Comparison of ENCODE assay signal across 22 cellular contexts in the genomic region with DNA sequence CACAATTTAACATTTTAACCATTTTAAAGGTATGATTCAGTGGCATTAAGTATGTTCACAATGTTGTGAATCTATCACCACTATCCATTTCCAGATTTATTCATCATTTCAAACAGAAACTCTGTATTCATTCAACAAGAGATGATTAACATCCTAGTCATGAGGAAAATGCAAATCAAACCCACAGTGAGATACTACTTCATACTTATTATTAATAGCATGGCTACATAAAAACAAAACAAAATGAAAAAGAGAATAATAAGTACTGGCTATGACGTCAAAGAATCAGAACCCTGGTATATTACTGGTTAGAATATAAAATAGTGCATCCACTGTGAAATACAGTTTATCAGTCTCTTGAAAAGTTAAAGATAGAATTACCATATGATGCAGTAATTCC.
"Had no signal": no experiment of that assay in that cellular context is flagged by ENCODE, and none has a peak within 500 bp of the region (broad histone marks: within the 10 kb centered on the region; RNA-seq: fewer than 3 reads in every experiment).

No MANE protein-coding gene starts in this region.

- ATAC-seq: effector memory CD8-positive, alpha-beta T cell; left colon; left ventricle myocardium superior; psoas muscle; sciatic nerve; stimulated activated naive B cell treated with anti-CD40 and anti-IgM and Interleukin-4, amounts not matched to agents 10 μg/mL and 1 μg/mL and 100 μg/mL, for 72 hours; stimulated activated naive CD8-positive, alpha-beta T cell treated with anti-CD3 and anti-CD28 coated beads, Interleukin-15, amount 100 ng/mL, for 72 hours; upper lobe of right lung had no signal

- DNase-seq: effector memory CD8-positive, alpha-beta T cell; esophagus squamous epithelium; immature natural killer cell; kidney; left colon; left ventricle myocardium superior; mesenchymal stem cell; midbrain; naive B cell; psoas muscle; retina; stimulated activated CD4-positive, alpha-beta T cell treated with anti-CD3 and anti-CD28 coated beads, Interleukin-2, amount 100 ng/mL, for 24 hours; stimulated activated CD4-positive, alpha-beta T cell treated with anti-CD3 and anti-CD28 coated beads, Interleukin-4, amount 100 ng/mL, for 4 hours; stimulated activated naive B cell treated with anti-CD40 and anti-IgM and Interleukin-4, amounts not matched to agents 10 μg/mL and 1 μg/mL and 100 μg/mL, for 72 hours; stimulated activated naive CD8-positive, alpha-beta T cell treated with anti-CD3 and anti-CD28 coated beads, Interleukin-15, amount 100 ng/mL, for 72 hours; testis; upper lobe of right lung had no signal

- H3K4me3 ChIP-seq: esophagus squamous epithelium, lung, psoas muscle, skin epidermis, testis, tibial nerve, upper lobe of right lung, vagina had no signal
